2 cellular contexts compared by ENCODE assay signal in genomic region chr10:9863559-9864121, GRCh38.
TF ChIP-seq lines count a peak whose summit lies in the region.

No MANE protein-coding gene starts in this region.

TF ChIP-seq in GM23338, 12 proteins besides CTCF, POLR2A, EP300 and RAD21 (continued from another document):
- TF ChIP-seq ZNF114 (CRISPR knock-in tag; IDR thresholded peaks at IDR 0.05) (no peak), ZNF462 (CRISPR knock-in tag; IDR thresholded peaks at IDR 0.05) (no peak), STAT1 (IDR thresholded peaks at IDR 0.05; ENCODE audit: unreplicated experiment) (no peak), POLR2AphosphoS5 (IDR thresholded peaks at IDR 0.05; ENCODE audit: low read depth) (no peak), ZNF331 (CRISPR knock-in tag; IDR thresholded peaks at IDR 0.05; ENCODE audit: low read depth) (no peak)

TF ChIP-seq in K562, 482 proteins besides CTCF, POLR2A, EP300 and RAD21 (continued from another document):
- TF ChIP-seq CREB3 (tag; conservative IDR thresholded peaks at IDR 0.05; ENCODE audit: low read depth) (no peak), ZNF212 (CRISPR knock-in tag; IDR thresholded peaks at IDR 0.05) (no peak), NFIX (CRISPR knock-in tag; IDR thresholded peaks at IDR 0.05; ENCODE audit: low read depth) (no peak), CHD2 (IDR thresholded peaks at IDR 0.05; ENCODE audit: low read depth, low read length) (no peak), NCOR1 (IDR thresholded peaks at IDR 0.05) (peak; percentile 26; the same call in 1 of the 2 replicates), ZNF232 (CRISPR knock-in tag; IDR thresholded peaks at IDR 0.05) (no peak), MLLT1 (IDR thresholded peaks at IDR 0.05) (no peak), ZNF780A (CRISPR knock-in tag; IDR thresholded peaks at IDR 0.05) (no peak), CBFA2T3 (IDR thresholded peaks at IDR 0.05) (peak; percentile 78), NRF1 (conservative IDR thresholded peaks at IDR 0.05 in 1 of 2, IDR thresholded peaks at IDR 0.05 in 1 of 2) (peak; percentile 72 to 75), JUND (IDR thresholded peaks at IDR 0.05; ENCODE audit: borderline replicate concordance, low read depth, low read length) (0 out of 2 replicates have a peak, but pooled peaks have one; percentile 2), JUND (tag; IDR thresholded peaks at IDR 0.05; ENCODE audit: borderline replicate concordance, low read depth, low read length) (no peak), ZKSCAN1 (IDR thresholded peaks at IDR 0.05; ENCODE audit: low read depth, low read length) (no peak), SP1 (CRISPR knock-in tag; IDR thresholded peaks at IDR 0.05) (no peak), ATF1 (CRISPR knock-in tag; IDR thresholded peaks at IDR 0.05) (no peak), ATF1 (tag; IDR thresholded peaks at IDR 0.05) (0 out of 2 replicates have a peak, but pooled peaks have one; percentile 8), SRSF3 (IDR thresholded peaks at IDR 0.05; ENCODE audit: insufficient read depth, low read length) (no peak), TRIM24 (IDR thresholded peaks at IDR 0.05) (0 out of 4 replicates have a peak, but pooled peaks of 1 of the 2 experiments have one; percentile 20), ZNF408 (CRISPR knock-in tag; IDR thresholded peaks at IDR 0.05; ENCODE audit: low read depth) (no peak), TAL1 (IDR thresholded peaks at IDR 0.05) (peak; percentile 50; the same call in 1 of the 2 replicates), SNIP1 (IDR thresholded peaks at IDR 0.05; ENCODE audit: low read depth) (no peak), ARID1B (IDR thresholded peaks at IDR 0.05) (peak; percentile 60), PHF21A (IDR thresholded peaks at IDR 0.05; ENCODE audit: borderline replicate concordance, low read depth) (no peak), HES1 (IDR thresholded peaks at IDR 0.05; ENCODE audit: low read depth) (no peak), ELK1 (CRISPR knock-in tag; IDR thresholded peaks at IDR 0.05) (no peak), CBFA2T2 (conservative IDR thresholded peaks at IDR 0.05) (peak; percentile 62), ZEB2 (IDR thresholded peaks at IDR 0.05) (peak; percentile 60; the same call in 1 of the 2 replicates), MEIS2 (IDR thresholded peaks at IDR 0.05; ENCODE audit: partially characterized antibody) (peak; percentile 41), NUFIP1 (IDR thresholded peaks at IDR 0.05; ENCODE audit: partially characterized antibody) (no peak), MEF2A (IDR thresholded peaks at IDR 0.05; ENCODE audit: control insufficient read depth, low read depth, low read length) (no peak), RBM25 (IDR thresholded peaks at IDR 0.05; ENCODE audit: low read depth, low read length, severe bottlenecking) (no peak), TFAP4 (CRISPR knock-in tag; IDR thresholded peaks at IDR 0.05; ENCODE audit: borderline replicate concordance) (no peak), CREB3L1 (IDR thresholded peaks at IDR 0.05; ENCODE audit: borderline replicate concordance, low read depth) (no peak), ILF3 (IDR thresholded peaks at IDR 0.05; ENCODE audit: borderline replicate concordance) (no peak), CEBPB (tag; IDR thresholded peaks at IDR 0.05) (no peak), TEAD4 (IDR thresholded peaks at IDR 0.05; ENCODE audit: low read length) (peak; percentile 67), TEAD4 (CRISPR knock-in tag; IDR thresholded peaks at IDR 0.05; ENCODE audit: borderline replicate concordance) (no peak), POLR2H (tag; IDR thresholded peaks at IDR 0.05; ENCODE audit: low read depth) (no peak)
- TF ChIP-seq, protein P1, sequence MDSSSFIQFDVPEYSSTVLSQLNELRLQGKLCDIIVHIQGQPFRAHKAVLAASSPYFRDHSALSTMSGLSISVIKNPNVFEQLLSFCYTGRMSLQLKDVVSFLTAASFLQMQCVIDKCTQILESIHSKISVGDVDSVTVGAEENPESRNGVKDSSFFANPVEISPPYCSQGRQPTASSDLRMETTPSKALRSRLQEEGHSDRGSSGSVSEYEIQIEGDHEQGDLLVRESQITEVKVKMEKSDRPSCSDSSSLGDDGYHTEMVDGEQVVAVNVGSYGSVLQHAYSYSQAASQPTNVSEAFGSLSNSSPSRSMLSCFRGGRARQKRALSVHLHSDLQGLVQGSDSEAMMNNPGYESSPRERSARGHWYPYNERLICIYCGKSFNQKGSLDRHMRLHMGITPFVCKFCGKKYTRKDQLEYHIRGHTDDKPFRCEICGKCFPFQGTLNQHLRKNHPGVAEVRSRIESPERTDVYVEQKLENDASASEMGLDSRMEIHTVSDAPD (CRISPR knock-in tag; IDR thresholded peaks at IDR 0.05), result no peak
- TF ChIP-seq, protein P2, sequence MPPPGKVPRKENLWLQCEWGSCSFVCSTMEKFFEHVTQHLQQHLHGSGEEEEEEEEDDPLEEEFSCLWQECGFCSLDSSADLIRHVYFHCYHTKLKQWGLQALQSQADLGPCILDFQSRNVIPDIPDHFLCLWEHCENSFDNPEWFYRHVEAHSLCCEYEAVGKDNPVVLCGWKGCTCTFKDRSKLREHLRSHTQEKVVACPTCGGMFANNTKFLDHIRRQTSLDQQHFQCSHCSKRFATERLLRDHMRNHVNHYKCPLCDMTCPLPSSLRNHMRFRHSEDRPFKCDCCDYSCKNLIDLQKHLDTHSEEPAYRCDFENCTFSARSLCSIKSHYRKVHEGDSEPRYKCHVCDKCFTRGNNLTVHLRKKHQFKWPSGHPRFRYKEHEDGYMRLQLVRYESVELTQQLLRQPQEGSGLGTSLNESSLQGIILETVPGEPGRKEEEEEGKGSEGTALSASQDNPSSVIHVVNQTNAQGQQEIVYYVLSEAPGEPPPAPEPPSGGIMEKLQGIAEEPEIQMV (tag; conservative IDR thresholded peaks at IDR 0.05; ENCODE audit: low read depth), result no peak
- TF ChIP-seq, protein P3, sequence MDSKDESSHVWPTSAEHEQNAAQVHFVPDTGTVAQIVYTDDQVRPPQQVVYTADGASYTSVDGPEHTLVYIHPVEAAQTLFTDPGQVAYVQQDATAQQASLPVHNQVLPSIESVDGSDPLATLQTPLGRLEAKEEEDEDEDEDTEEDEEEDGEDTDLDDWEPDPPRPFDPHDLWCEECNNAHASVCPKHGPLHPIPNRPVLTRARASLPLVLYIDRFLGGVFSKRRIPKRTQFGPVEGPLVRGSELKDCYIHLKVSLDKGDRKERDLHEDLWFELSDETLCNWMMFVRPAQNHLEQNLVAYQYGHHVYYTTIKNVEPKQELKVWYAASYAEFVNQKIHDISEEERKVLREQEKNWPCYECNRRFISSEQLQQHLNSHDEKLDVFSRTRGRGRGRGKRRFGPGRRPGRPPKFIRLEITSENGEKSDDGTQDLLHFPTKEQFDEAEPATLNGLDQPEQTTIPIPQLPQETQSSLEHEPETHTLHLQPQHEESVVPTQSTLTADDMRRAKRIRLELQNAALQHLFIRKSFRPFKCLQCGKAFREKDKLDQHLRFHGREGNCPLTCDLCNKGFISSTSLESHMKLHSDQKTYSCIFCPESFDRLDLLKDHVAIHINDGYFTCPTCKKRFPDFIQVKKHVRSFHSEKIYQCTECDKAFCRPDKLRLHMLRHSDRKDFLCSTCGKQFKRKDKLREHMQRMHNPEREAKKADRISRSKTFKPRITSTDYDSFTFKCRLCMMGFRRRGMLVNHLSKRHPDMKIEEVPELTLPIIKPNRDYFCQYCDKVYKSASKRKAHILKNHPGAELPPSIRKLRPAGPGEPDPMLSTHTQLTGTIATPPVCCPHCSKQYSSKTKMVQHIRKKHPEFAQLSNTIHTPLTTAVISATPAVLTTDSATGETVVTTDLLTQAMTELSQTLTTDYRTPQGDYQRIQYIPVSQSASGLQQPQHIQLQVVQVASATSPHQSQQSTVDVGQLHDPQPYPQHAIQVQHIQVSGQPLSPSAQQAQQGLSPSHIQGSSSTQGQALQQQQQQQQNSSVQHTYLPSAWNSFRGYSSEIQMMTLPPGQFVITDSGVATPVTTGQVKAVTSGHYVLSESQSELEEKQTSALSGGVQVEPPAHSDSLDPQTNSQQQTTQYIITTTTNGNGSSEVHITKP (IDR thresholded peaks at IDR 0.05; ENCODE audit: partially characterized antibody), result peak; percentile 91
- TF ChIP-seq, protein P4, sequence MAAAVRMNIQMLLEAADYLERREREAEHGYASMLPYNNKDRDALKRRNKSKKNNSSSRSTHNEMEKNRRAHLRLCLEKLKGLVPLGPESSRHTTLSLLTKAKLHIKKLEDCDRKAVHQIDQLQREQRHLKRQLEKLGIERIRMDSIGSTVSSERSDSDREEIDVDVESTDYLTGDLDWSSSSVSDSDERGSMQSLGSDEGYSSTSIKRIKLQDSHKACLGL (CRISPR knock-in tag; IDR thresholded peaks at IDR 0.05; ENCODE audit: borderline replicate concordance, poor library complexity, severe bottlenecking), result no peak
